Comparison of ENCODE assay signal across 8 cellular contexts in the genomic region with DNA sequence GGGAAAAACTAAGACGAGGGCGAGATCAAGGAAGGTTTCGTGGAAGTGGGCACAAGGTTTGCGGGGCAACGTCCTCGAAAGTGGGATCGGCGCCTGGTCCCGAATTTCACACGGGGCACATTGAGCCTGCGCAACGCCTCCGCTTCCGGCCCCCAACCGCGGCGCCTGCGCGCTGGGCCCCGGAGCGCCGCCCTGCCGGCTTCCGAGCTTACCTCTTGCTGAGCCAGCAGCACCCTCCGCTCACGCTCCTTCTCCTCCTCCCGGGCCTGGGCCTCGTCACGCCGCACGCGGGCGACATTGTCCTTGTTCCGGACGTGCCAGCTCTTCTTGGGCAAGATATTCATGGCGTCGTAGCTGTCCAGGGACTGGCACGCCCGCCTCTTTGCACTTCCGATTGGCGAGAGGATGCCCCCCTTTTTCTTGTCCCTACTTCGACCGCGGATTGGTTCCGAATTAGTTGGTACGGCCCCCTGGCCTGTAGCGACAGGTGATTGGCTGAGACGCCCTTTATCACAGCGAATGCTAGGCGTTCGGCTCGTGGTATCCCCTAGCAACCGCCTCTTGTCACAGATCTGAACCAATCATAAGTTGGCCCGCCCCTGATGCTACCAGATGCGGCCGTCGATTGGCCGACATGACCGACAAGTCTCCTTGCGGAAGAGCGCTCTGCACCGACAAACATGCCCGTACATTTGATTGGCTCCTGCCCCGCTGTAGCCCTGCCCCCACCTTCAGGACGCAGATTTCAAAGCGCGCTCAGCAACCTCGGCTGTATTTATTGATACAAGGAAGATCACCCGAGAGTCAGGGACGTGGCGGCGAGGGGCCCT. TPM values are rescaled to one million over a fixed set of nuclear protein-coding genes. Genes with fewer than 3 reads are reported as not detected.
DNase-seq lines count a peak whose midpoint lies in the region; ATAC-seq and TF ChIP-seq lines count a peak whose summit lies in the region.

A gene (minus strand): TSS at position 370 of the 830 bp plus-strand sequence. CDS start 26 bp downstream, at position 344.

- peak within 1 kb of the TSS; percentile 67 for H3K27ac ChIP-seq in GM23338 (ENCODE audit: low read depth)

- H3K4me3 ChIP-seq in GM23338 (peak within 1 kb of the TSS; percentile 63), fibroblast of mammary gland (ENCODE audit: control insufficient read depth, low read depth, low read length) (peak within 1 kb of the TSS; percentile 80)

- H3K9me2 ChIP-seq in GM23338 (ENCODE audit: insufficient read depth): no peaks in the 10 kb centered on the region

- H3K27me3 ChIP-seq in GM23338 (ENCODE audit: insufficient read depth): peaks cover 7% of the 10 kb centered on the region; the same call in 1 of the 2 replicates

- peaks cover 32% of the 10 kb centered on the region for H3K36me3 Mint-ChIP-seq in GM23338 (ENCODE audit: low read depth)
- H3K36me3 Mint-ChIP-seq in activated T-helper 2 cell treated with anti-CD3 and anti-CD28 coated beads, Interferon-gamma antibody, Interleukin-2, Interleukin-4, amounts not matched to agents 10 μg/mL and 5 μg/mL and 100 μg/mL, durations not matched to agents 14 hours and 24 hours and 36 hours (ENCODE audit: low read depth): peaks cover 26% of the 10 kb centered on the region
- peaks cover 5 to 36% (median 8%) of the 10 kb centered on the region in 3 donors for H3K36me3 Mint-ChIP-seq in naive thymus-derived CD8-positive, alpha-beta T cell

- H3K9me3 Mint-ChIP-seq in GM23338: peaks cover 2% of the 10 kb centered on the region; the same call in 2 of the 3 replicates
- no peaks in the 10 kb centered on the region for H3K9me3 Mint-ChIP-seq in activated T-helper 2 cell treated with anti-CD3 and anti-CD28 coated beads, Interferon-gamma antibody, Interleukin-2, Interleukin-4, amounts not matched to agents 10 μg/mL and 5 μg/mL and 100 μg/mL, durations not matched to agents 14 hours and 24 hours and 36 hours
- H3K9me3 Mint-ChIP-seq in naive thymus-derived CD8-positive, alpha-beta T cell: no peaks in the 10 kb centered on the region

- H3K79me2 ChIP-seq in GM23338 (replicated peaks; ENCODE audit: insufficient read depth): peaks cover 9% of the 10 kb centered on the region; the same call in 1 of the 2 replicates

- peaks cover 7% of the 10 kb centered on the region; the same call in 1 of the 2 replicates for H3K36me3 ChIP-seq in GM23338 (ENCODE audit: insufficient read depth)

- DNase-seq in EH (ENCODE audit: low read depth): peak; percentile 100
- peak; percentile 100 for DNase-seq in GM23338 (ENCODE audit: low spot score)
- DNase-seq in LHCN-M2 (ENCODE audit: low read depth): peak; percentile 100
- peak; percentile 100 for DNase-seq in RPMI7951 (ENCODE audit: low read depth)
- DNase-seq in activated T-helper 2 cell treated with anti-CD3 and anti-CD28 coated beads, Interferon-gamma antibody, Interleukin-2, Interleukin-4, amounts not matched to agents 10 μg/mL and 5 μg/mL and 100 μg/mL, durations not matched to agents 14 hours and 24 hours and 36 hours (ENCODE audit: low spot score): peak; percentile 99
- peak; percentile 100 for DNase-seq in fibroblast of mammary gland (ENCODE audit: low read depth)
- peak; percentile 89 to 100 (median 99) for DNase-seq in naive thymus-derived CD8-positive, alpha-beta T cell
- DNase-seq in stimulated activated naive CD4-positive, alpha-beta T cell (lab: John Stamatoyannopoulos, UW): peak; percentile 96 to 99 (median 99)

- H3K27me3 Mint-ChIP-seq in GM23338 (ENCODE audit: insufficient read depth, low read depth, poor library complexity): peaks cover 42% of the 10 kb centered on the region
- H3K27me3 Mint-ChIP-seq in activated T-helper 2 cell treated with anti-CD3 and anti-CD28 coated beads, Interferon-gamma antibody, Interleukin-2, Interleukin-4, amounts not matched to agents 10 μg/mL and 5 μg/mL and 100 μg/mL, durations not matched to agents 14 hours and 24 hours and 36 hours (ENCODE audit: low read depth): no peaks in the 10 kb centered on the region
- peaks cover 0 to 2% (median 0%) of the 10 kb centered on the region in 5 donors for H3K27me3 Mint-ChIP-seq in naive thymus-derived CD8-positive, alpha-beta T cell

- H3K4me2 ChIP-seq in GM23338: peak within 1 kb of the TSS; percentile 88

- POLR2A ChIA-PET in naive thymus-derived CD8-positive, alpha-beta T cell (lab: Charles Lee): interaction anchor here (0.6 to 7.6 kb wide), 19 partner anchors 8 to 291 kb away, joined by 3 to 129 read pairs (median 6); a partner anchor contains a TSS

- H3K4me1 Mint-ChIP-seq in GM23338: peaks cover 36% of the 10 kb centered on the region
- peaks cover 49% of the 10 kb centered on the region for H3K4me1 Mint-ChIP-seq in activated T-helper 2 cell treated with anti-CD3 and anti-CD28 coated beads, Interferon-gamma antibody, Interleukin-2, Interleukin-4, amounts not matched to agents 10 μg/mL and 5 μg/mL and 100 μg/mL, durations not matched to agents 14 hours and 24 hours and 36 hours (ENCODE audit: low read depth)
- peaks cover 32 to 77% (median 73%) of the 10 kb centered on the region in 4 donors for H3K4me1 Mint-ChIP-seq in naive thymus-derived CD8-positive, alpha-beta T cell

- H3K27ac Mint-ChIP-seq in GM23338: peak within 1 kb of the TSS; percentile 98
- H3K27ac Mint-ChIP-seq in activated T-helper 2 cell treated with anti-CD3 and anti-CD28 coated beads, Interferon-gamma antibody, Interleukin-2, Interleukin-4, amounts not matched to agents 10 μg/mL and 5 μg/mL and 100 μg/mL, durations not matched to agents 14 hours and 24 hours and 36 hours: peak within 1 kb of the TSS; percentile 99
- H3K27ac Mint-ChIP-seq in naive thymus-derived CD8-positive, alpha-beta T cell: peak within 1 kb of the TSS; percentile 99 to 100 (median 99)

- peak within 1 kb of the TSS; percentile 2; the same call in 1 of the 2 replicates for H2AFZ ChIP-seq in GM23338

- TF ChIP-seq CTCF in GM23338 (conservative IDR thresholded peaks at IDR 0.05; ENCODE audit: low read depth in 2 of 2) (peak; percentile 11 to 35; a peak in 3 of 4 replicates), fibroblast of mammary gland (conservative IDR thresholded peaks at IDR 0.05; ENCODE audit: control insufficient read depth, insufficient read depth, low read depth, low read length) (no peak)

- ATAC-seq in GM23338: peak; percentile 82
- ATAC-seq in naive thymus-derived CD8-positive, alpha-beta T cell: peak; percentile 86 to 89

- H3F3A ChIP-seq in GM23338 (replicated peaks; ENCODE audit: low read depth): peaks cover 31% of the 10 kb centered on the region

- peaks cover 11% of the 10 kb centered on the region; the same call in 1 of the 2 replicates for H4K20me1 ChIP-seq in GM23338 (replicated peaks; ENCODE audit: insufficient read depth)

- peaks cover 8% of the 10 kb centered on the region; the same call in 1 of the 2 replicates for H3K4me1 ChIP-seq in GM23338 (ENCODE audit: insufficient read depth)

- intact Hi-C loops in activated T-helper 2 cell treated with anti-CD3 and anti-CD28 coated beads, Interferon-gamma antibody, Interleukin-2, Interleukin-4, amounts not matched to agents 10 μg/mL and 5 μg/mL and 100 μg/mL, durations not matched to agents 14 hours and 24 hours and 36 hours (cut with micrococcal nuclease): loop anchor here (1.0 to 2.0 kb wide), 6 partner anchors 22 to 72 kb away; a partner anchor contains a TSS

- peak within 1 kb of the TSS; percentile 95 for H3K4me3 Mint-ChIP-seq in GM23338
- peak within 1 kb of the TSS; percentile 99 for H3K4me3 Mint-ChIP-seq in activated T-helper 2 cell treated with anti-CD3 and anti-CD28 coated beads, Interferon-gamma antibody, Interleukin-2, Interleukin-4, amounts not matched to agents 10 μg/mL and 5 μg/mL and 100 μg/mL, durations not matched to agents 14 hours and 24 hours and 36 hours (ENCODE audit: low read depth)
- peak within 1 kb of the TSS; percentile 91 to 100 (median 100) for H3K4me3 Mint-ChIP-seq in naive thymus-derived CD8-positive, alpha-beta T cell

TF ChIP-seq in GM23338, 12 proteins besides CTCF, POLR2A, EP300 and RAD21 (continues in another document):
- TF ChIP-seq STAT1 (IDR thresholded peaks at IDR 0.05; ENCODE audit: unreplicated experiment) (no peak), EZH2 (IDR thresholded peaks at IDR 0.05; ENCODE audit: low read depth, unreplicated experiment) (no peak), NANOG (IDR thresholded peaks at IDR 0.05; ENCODE audit: borderline replicate concordance) (no peak), JUNB (IDR thresholded peaks at IDR 0.05; ENCODE audit: unreplicated experiment) (no peak), CREB1 (CRISPR knock-in tag; IDR thresholded peaks at IDR 0.05; ENCODE audit: low read depth) (peak; percentile 79), ZNF114 (CRISPR knock-in tag; IDR thresholded peaks at IDR 0.05) (no peak)

RNA-seq across cellular contexts. Expression of the gene that starts here (rescaled TPM):
- 4.7 TPM in 2 replicates for total RNA-seq in GM23338 (2014; rRNA removed; shearing (Covaris generic))
- polyA plus RNA-seq in GM23338 (2016; fragmentation: Nextera tagmentation; extraction: Ambion mirVana): 17.2 and 19.3 TPM in 2 replicates
- total RNA-seq in LHCN-M2 (2014; rRNA removed): 5.2 and 9.2 TPM in 2 replicates
- polyA plus RNA-seq in LHCN-M2 (2012): 10.5 TPM
- total RNA-seq in RPMI7951 (2014; rRNA removed; shearing (Covaris generic)): 13.1 and 15.4 TPM in 2 replicates
- total RNA-seq in activated T-helper 2 cell treated with anti-CD3 and anti-CD28 coated beads, Interferon-gamma antibody, Interleukin-2, Interleukin-4, amounts not matched to agents 10 μg/mL and 5 μg/mL and 100 μg/mL, durations not matched to agents 14 hours and 24 hours and 36 hours: 4.0 and 5.1 TPM in 2 replicates
- total RNA-seq in naive thymus-derived CD8-positive, alpha-beta T cell: 10 to 100 TPM; 18.5 to 20.5 TPM
- 10 to 100 TPM in 1 of 3 donors, 1 to 10 TPM in 2; 7.7 to 13.9 (median 9.3) TPM for polyA plus RNA-seq in naive thymus-derived CD8-positive, alpha-beta T cell

Comparison
In these comparisons a context has a peak if more than half of its experiments do, and no peak if none do; other contexts are left out.
1. Peak in every context shown above with its lines: DNase-seq, ATAC-seq, H3K4me3 ChIP-seq and H3K27ac ChIP-seq.